In the genomic region with DNA sequence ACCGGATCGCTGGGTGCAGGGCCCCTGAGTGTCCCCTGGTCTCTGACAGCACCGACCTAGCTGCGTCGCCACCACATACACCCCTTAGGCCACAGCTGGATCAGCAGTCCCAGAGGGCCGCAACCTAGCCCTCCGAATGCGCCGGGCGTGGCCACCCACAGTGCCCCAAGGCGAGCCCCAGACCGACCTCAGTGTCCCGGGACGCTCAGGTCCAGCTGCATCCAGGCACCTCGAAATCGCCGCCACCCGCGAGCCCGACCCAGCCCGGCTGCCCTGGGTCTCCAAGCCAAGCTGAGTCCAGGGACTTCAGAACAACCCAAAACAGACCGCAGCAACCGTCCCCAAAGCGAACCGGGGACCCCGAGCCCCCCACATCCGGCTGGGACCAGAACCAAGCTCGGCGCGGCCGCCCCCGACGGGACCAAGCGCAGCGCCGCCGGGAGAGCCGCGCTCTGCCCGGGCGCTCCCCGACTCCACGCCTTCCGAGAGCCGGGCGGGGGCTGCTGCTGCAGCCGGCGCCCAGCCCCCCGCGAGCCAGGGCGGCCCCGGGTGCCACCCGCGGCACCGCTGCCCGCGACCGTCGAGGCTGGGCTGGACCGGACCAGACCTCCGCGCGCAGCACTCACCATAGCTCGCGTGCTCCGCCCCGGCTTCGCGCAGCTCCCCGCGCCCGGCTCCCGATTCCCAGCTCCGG, we compare ENCODE assay signal across 8 cellular contexts. TPM values are rescaled to one million over a fixed set of nuclear protein-coding genes. Genes with fewer than 3 reads are reported as not detected.
A peak's percentile ranks its signal among the peaks of the same experiment; 100 is the strongest.
DNase-seq lines count a peak whose midpoint lies in the region; ATAC-seq, FAIRE-seq and TF ChIP-seq lines count a peak whose summit lies in the region.

No MANE protein-coding gene starts in this region.

- H3F3A ChIP-seq in neural progenitor cell (ENCODE audit: low read depth), result peaks cover 17% of the 10 kb centered on the region

- ATAC-seq in GM21723 (IDR thresholded peaks at IDR 0.05; ENCODE audit: unreplicated experiment), result peak; percentile 20

- H3K36me3 ChIP-seq in neural progenitor cell, result no peaks in the 10 kb centered on the region

- H3K9me3 ChIP-seq in neural progenitor cell (ENCODE audit: low read depth), result no peaks in the 10 kb centered on the region

- H3K27ac Mint-ChIP-seq in endothelial cell (ENCODE audit: unreplicated experiment), result no peak overlapping the region
- H3K27ac Mint-ChIP-seq in neural progenitor cell, result no peak overlapping the region

- H3K36me3 Mint-ChIP-seq in endothelial cell (ENCODE audit: low read depth, unreplicated experiment) (peaks cover under 1% of the 10 kb centered on the region), neural progenitor cell (no peaks in the 10 kb centered on the region)

- DNase-seq in ELR (ENCODE audit: low read depth) (peak; percentile 44), endothelial cell (ENCODE audit: low spot score) (no peak), neural progenitor cell (ENCODE audit: low spot score) (peak; percentile 48), Kasumi-1 (lab: John Stamatoyannopoulos, UW) (no peak), D721Med (ENCODE audit: insufficient read length, low spot score) (no peak), AG08396 (ENCODE audit: low spot score) (no peak)

- H3K27me3 Mint-ChIP-seq in endothelial cell (ENCODE audit: unreplicated experiment) (peaks cover 15% of the 10 kb centered on the region), neural progenitor cell (ENCODE audit: insufficient read depth, low read depth) (peaks cover 2% of the 10 kb centered on the region)

- H3K27ac ChIP-seq in neural progenitor cell, result no peak overlapping the region

- FAIRE-seq in D721Med (lab: Jason Lieb, UNC), result no peak

- no peak overlapping the region for H2AFZ ChIP-seq in neural progenitor cell (replicated peaks)

- H3K4me3 ChIP-seq in neural progenitor cell, result peak overlapping the region; percentile 71

- H3K4me2 ChIP-seq in neural progenitor cell, result peak overlapping the region; percentile 78

- H3K4me1 ChIP-seq in neural progenitor cell, result peaks cover 12% of the 10 kb centered on the region

- peaks cover 44% of the 10 kb centered on the region for H3K27me3 ChIP-seq in neural progenitor cell

- TF ChIP-seq CTCF in endothelial cell (IDR thresholded peaks at IDR 0.05; ENCODE audit: unreplicated experiment), result no peak
- TF ChIP-seq CTCF in neural progenitor cell (IDR thresholded peaks at IDR 0.05), result no peak
- no peak for TF ChIP-seq CTCF in D721Med (IDR thresholded peaks at IDR 0.05; ENCODE audit: insufficient read depth, missing control alignments)

- H3K4me1 Mint-ChIP-seq in endothelial cell (ENCODE audit: unreplicated experiment), result peaks cover 37% of the 10 kb centered on the region
- peaks cover 41% of the 10 kb centered on the region for H3K4me1 Mint-ChIP-seq in neural progenitor cell

- H3K9ac ChIP-seq in neural progenitor cell, result no peak overlapping the region

- no peaks in the 10 kb centered on the region for H3K9me3 Mint-ChIP-seq in endothelial cell (ENCODE audit: unreplicated experiment)
- H3K9me3 Mint-ChIP-seq in neural progenitor cell, result no peaks in the 10 kb centered on the region

- H4K20me1 ChIP-seq in neural progenitor cell (ENCODE audit: low read depth), result peaks cover 29% of the 10 kb centered on the region

- peaks cover 12% of the 10 kb centered on the region for H3K79me2 ChIP-seq in neural progenitor cell (ENCODE audit: low read depth)

- H3K4me3 Mint-ChIP-seq in endothelial cell (ENCODE audit: unreplicated experiment) (peak overlapping the region; percentile 91), neural progenitor cell (peak overlapping the region; percentile 89)

TF ChIP-seq in PFSK-1, 5 proteins besides CTCF, POLR2A, EP300 and RAD21:
- peak; percentile 25; the same call in 1 of the 2 replicates for TF ChIP-seq SIN3A (IDR thresholded peaks at IDR 0.05; ENCODE audit: borderline replicate concordance, insufficient read depth, low read length)
- no peak for TF ChIP-seq TAF1 (IDR thresholded peaks at IDR 0.05; ENCODE audit: borderline replicate concordance, insufficient read depth, low read length)
- TF ChIP-seq, protein P1, sequence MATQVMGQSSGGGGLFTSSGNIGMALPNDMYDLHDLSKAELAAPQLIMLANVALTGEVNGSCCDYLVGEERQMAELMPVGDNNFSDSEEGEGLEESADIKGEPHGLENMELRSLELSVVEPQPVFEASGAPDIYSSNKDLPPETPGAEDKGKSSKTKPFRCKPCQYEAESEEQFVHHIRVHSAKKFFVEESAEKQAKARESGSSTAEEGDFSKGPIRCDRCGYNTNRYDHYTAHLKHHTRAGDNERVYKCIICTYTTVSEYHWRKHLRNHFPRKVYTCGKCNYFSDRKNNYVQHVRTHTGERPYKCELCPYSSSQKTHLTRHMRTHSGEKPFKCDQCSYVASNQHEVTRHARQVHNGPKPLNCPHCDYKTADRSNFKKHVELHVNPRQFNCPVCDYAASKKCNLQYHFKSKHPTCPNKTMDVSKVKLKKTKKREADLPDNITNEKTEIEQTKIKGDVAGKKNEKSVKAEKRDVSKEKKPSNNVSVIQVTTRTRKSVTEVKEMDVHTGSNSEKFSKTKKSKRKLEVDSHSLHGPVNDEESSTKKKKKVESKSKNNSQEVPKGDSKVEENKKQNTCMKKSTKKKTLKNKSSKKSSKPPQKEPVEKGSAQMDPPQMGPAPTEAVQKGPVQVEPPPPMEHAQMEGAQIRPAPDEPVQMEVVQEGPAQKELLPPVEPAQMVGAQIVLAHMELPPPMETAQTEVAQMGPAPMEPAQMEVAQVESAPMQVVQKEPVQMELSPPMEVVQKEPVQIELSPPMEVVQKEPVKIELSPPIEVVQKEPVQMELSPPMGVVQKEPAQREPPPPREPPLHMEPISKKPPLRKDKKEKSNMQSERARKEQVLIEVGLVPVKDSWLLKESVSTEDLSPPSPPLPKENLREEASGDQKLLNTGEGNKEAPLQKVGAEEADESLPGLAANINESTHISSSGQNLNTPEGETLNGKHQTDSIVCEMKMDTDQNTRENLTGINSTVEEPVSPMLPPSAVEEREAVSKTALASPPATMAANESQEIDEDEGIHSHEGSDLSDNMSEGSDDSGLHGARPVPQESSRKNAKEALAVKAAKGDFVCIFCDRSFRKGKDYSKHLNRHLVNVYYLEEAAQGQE (IDR thresholded peaks at IDR 0.05; ENCODE audit: insufficient read depth in 1 of 2, low read depth in 2 of 2, low read length in 2 of 2), result no peak
- no peak for TF ChIP-seq FOXP2 (optimal IDR thresholded peaks at IDR 0.05; ENCODE audit: borderline replicate concordance, extremely low read depth, extremely low read length, insufficient read depth)

RNA-seq across cellular contexts. Expression of a gene that starts 54.6 kb away (rescaled TPM):
- 151 TPM for polyA plus RNA-seq in PFSK-1 (2012; ENCODE audit: insufficient read length, low read depth)
- 328 TPM for total RNA-seq in endothelial cell (ENCODE audit: unreplicated experiment)
- total RNA-seq in neural progenitor cell (ENCODE audit: low replicate concordance), result 12.5 and 15.2 TPM in 2 replicates

Comparison
In these comparisons a context has a peak if more than half of its experiments do, and no peak if none do; other contexts are left out.
1. DNase-seq: peak in ELR (single experiment) and neural progenitor cell (single experiment); none in endothelial cell (single experiment), Kasumi-1 (0 of 2), D721Med (single experiment) and AG08396 (single experiment).
2. RNA of a gene that starts 54.6 kb away (total RNA-seq): 328 TPM in endothelial cell (single experiment); 12.5 to 15.2 TPM in neural progenitor cell; every median in the first group is over 10 times any median in the second.